In the genomic region with DNA sequence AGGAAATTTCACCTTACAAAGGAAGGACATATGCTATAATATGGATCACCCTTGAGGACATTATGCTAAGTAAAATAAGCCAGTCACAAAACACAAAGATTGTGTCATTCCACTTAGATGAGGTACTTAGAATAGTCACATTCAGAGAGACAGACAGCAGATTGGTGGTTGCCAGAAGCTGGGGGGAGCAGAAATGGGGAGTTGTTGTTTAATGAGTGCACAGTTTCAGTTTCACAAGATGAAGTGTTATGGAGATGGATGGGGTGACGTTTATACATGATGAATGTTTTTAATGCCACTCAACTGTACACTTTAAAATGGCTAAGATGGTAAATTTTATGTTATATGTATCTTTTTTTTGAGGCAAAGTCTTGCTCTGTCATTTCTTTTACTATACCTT, we compare ENCODE assay signal across 9 cellular contexts. TPM values are rescaled to one million over a fixed set of nuclear protein-coding genes. Genes with fewer than 3 reads are reported as not detected.
DNase-seq lines count a peak whose midpoint lies in the region; ATAC-seq lines count a peak whose summit lies in the region.
"Had no signal": no experiment of that assay in that cellular context is flagged by ENCODE, and none has a peak within 500 bp of the region (broad histone marks: within the 10 kb centered on the region; RNA-seq: fewer than 3 reads in every experiment).

No MANE protein-coding gene starts in this region.

- DNase-seq in activated naive CD8-positive, alpha-beta T cell treated with anti-CD3 and anti-CD28 coated beads for 36 hours, result no peak
- peak; percentile 19 for DNase-seq in stimulated activated naive CD4-positive, alpha-beta T cell treated with Interleukin-2 at 50 U/mL for 16 hours (lab: John Stamatoyannopoulos, UW)
- DNase-seq in COLO829 (ENCODE audit: low spot score) (no peak), NCI-H748 (lab: John Stamatoyannopoulos, UW; ENCODE audit: unreplicated experiment) (no peak)
- DNase-seq: NCI-H748 treated with DMSO at 0.1 percent for 48 hours had no signal

- no peak overlapping the region for H3K4me3 Mint-ChIP-seq in activated naive CD8-positive, alpha-beta T cell
- no peak overlapping the region for H3K4me3 Mint-ChIP-seq in activated naive CD8-positive, alpha-beta T cell treated with anti-CD3 and anti-CD28 coated beads for 36 hours
- no peak overlapping the region for H3K4me3 Mint-ChIP-seq in activated T-helper 17 cell treated with anti-CD3 and anti-CD28 coated beads, Interleukin-2, amount 50 U/mL, for 72 hours

- no peaks in the 10 kb centered on the region for H3K9me3 Mint-ChIP-seq in activated naive CD8-positive, alpha-beta T cell (ENCODE audit: low read depth)
- H3K9me3 Mint-ChIP-seq in activated naive CD8-positive, alpha-beta T cell treated with anti-CD3 and anti-CD28 coated beads for 36 hours, result peaks cover 6% of the 10 kb centered on the region
- no peaks in the 10 kb centered on the region for H3K9me3 Mint-ChIP-seq in activated T-helper 17 cell treated with anti-CD3 and anti-CD28 coated beads, Interleukin-2, amount 50 U/mL, for 72 hours

- no peaks in the 10 kb centered on the region for H3K27me3 Mint-ChIP-seq in activated naive CD8-positive, alpha-beta T cell
- peaks cover 4% of the 10 kb centered on the region for H3K27me3 Mint-ChIP-seq in activated naive CD8-positive, alpha-beta T cell treated with anti-CD3 and anti-CD28 coated beads for 36 hours
- no peaks in the 10 kb centered on the region for H3K27me3 Mint-ChIP-seq in activated T-helper 17 cell treated with anti-CD3 and anti-CD28 coated beads, Interleukin-2, amount 50 U/mL, for 72 hours

- H3K27ac Mint-ChIP-seq in activated naive CD8-positive, alpha-beta T cell, result peak overlapping the region; percentile 24
- H3K27ac Mint-ChIP-seq in activated naive CD8-positive, alpha-beta T cell treated with anti-CD3 and anti-CD28 coated beads for 36 hours, result no peak overlapping the region
- H3K27ac Mint-ChIP-seq in activated T-helper 17 cell treated with anti-CD3 and anti-CD28 coated beads, Interleukin-2, amount 50 U/mL, for 72 hours, result no peak overlapping the region

- peaks cover 20% of the 10 kb centered on the region for H3K4me1 Mint-ChIP-seq in activated naive CD8-positive, alpha-beta T cell (ENCODE audit: low read depth)
- peaks cover 24% of the 10 kb centered on the region for H3K4me1 Mint-ChIP-seq in activated naive CD8-positive, alpha-beta T cell treated with anti-CD3 and anti-CD28 coated beads for 36 hours
- H3K4me1 Mint-ChIP-seq in activated T-helper 17 cell treated with anti-CD3 and anti-CD28 coated beads, Interleukin-2, amount 50 U/mL, for 72 hours, result peaks cover 5% of the 10 kb centered on the region

- ATAC-seq in HG03196 (IDR thresholded peaks at IDR 0.05; ENCODE audit: unreplicated experiment) (peak; percentile 53), GM19324 (IDR thresholded peaks at IDR 0.05; ENCODE audit: low FRiP score, unreplicated experiment) (no peak)
- peak; percentile 97 for ATAC-seq in activated T-helper 17 cell treated with anti-CD3 and anti-CD28 coated beads, Interleukin-2, amount 50 U/mL, for 72 hours (replicated peaks)

- peaks cover 8% of the 10 kb centered on the region for H3K36me3 Mint-ChIP-seq in activated naive CD8-positive, alpha-beta T cell
- H3K36me3 Mint-ChIP-seq in activated naive CD8-positive, alpha-beta T cell treated with anti-CD3 and anti-CD28 coated beads for 36 hours, result peaks cover 6% of the 10 kb centered on the region
- H3K36me3 Mint-ChIP-seq in activated T-helper 17 cell treated with anti-CD3 and anti-CD28 coated beads, Interleukin-2, amount 50 U/mL, for 72 hours (ENCODE audit: low read depth), result no peaks in the 10 kb centered on the region

RNA-seq across cellular contexts. Expression of a gene that starts 14.8 kb away (rescaled TPM):
- 1 to 10 TPM; 6.5 to 6.8 TPM for total RNA-seq in activated naive CD8-positive, alpha-beta T cell treated with anti-CD3 and anti-CD28 coated beads for 36 hours
- total RNA-seq in activated T-helper 17 cell treated with anti-CD3 and anti-CD28 coated beads, Interleukin-2, amount 50 U/mL, for 72 hours, result 10 to 100 TPM; 17.3 to 18.7 TPM
